8 cellular contexts compared by ENCODE assay signal in the genomic region with DNA sequence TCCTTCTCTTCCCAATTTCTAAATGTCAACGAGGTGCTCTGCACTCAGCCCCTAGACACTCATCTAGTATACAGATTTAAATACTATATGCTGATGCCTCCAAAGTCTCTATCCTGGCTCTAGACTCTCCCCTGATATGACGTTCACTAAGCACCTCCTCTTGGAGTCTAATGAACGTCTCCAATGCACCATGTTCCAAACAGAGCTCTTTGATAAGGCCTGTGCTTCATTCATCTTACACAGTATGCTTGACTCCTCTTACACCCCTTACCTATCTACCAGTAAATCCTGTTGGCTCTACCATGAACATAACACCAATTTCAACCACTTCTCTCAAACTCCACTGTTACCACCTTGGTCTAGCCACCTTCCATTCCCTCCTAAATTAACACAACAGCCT.
"Had no signal": no experiment of that assay in that cellular context is flagged by ENCODE, and none has a peak within 500 bp of the region (broad histone marks: within the 10 kb centered on the region; RNA-seq: fewer than 3 reads in every experiment).

No MANE protein-coding gene starts in this region.

- DNase-seq: GM23248, GOT3, H7, HFFc6 had no signal

- H2AFZ ChIP-seq: GM23248 had no signal

- H3K9me3 Mint-ChIP-seq: HFFc6 had no signal

- H3K27ac ChIP-seq: GM23248 had no signal

- H3K9ac ChIP-seq: GM23248 had no signal

- ATAC-seq: HCT116, HepG2 had no signal

- H3K27ac Mint-ChIP-seq: HFFc6, IgD-negative memory B cell had no signal

- H3K27me3 Mint-ChIP-seq: IgD-negative memory B cell had no signal

- FAIRE-seq: HepG2 had no signal

- H3K4me1 ChIP-seq: HAP-1 had no signal

- H3K9me3 ChIP-seq: HAP-1 had no signal

- H3K4me3 ChIP-seq: GM23248, HAP-1 had no signal

- H3K4me3 Mint-ChIP-seq: HFFc6, IgD-negative memory B cell had no signal
